Comparison of ENCODE assay signal across 8 cellular contexts in genomic region chrX:106999002-106999975, GRCh38. TPM values are rescaled to one million over a fixed set of nuclear protein-coding genes. Genes with fewer than 3 reads are reported as not detected.
DNase-seq lines count a peak whose midpoint lies in the region; ATAC-seq and TF ChIP-seq lines count a peak whose summit lies in the region.

No MANE protein-coding gene starts in this region.

- H3K27me3 ChIP-seq in colonic mucosa = no peaks in the 10 kb centered on the region

- H3K4me1 ChIP-seq in colonic mucosa = no peaks in the 10 kb centered on the region

- H3K4me3 ChIP-seq in colonic mucosa = peak overlapping the region; percentile 42

- ATAC-seq in HG02623 (IDR thresholded peaks at IDR 0.05; ENCODE audit: unreplicated experiment) (peak; percentile 32), left lobe of liver (peak; percentile 75), HG02840 (IDR thresholded peaks at IDR 0.05; ENCODE audit: low FRiP score, unreplicated experiment) (no peak)

- no peaks in the 10 kb centered on the region for H3K36me3 ChIP-seq in colonic mucosa

- peak; percentile 58 for TF ChIP-seq CTCF in GM12872 (IDR thresholded peaks at IDR 0.05; ENCODE audit: insufficient read depth, low read depth, low read length)
- peak; percentile 24 for TF ChIP-seq CTCF in colonic mucosa (IDR thresholded peaks at IDR 0.05)

- intact Hi-C loops in colonic mucosa (cut with DNase I) = no loop called here

- H3K9ac ChIP-seq in colonic mucosa (ENCODE audit: low read depth in 2 of 2, low read length in 2 of 2) = peak overlapping the region; percentile 49 to 54

- H3K27ac ChIP-seq in colonic mucosa = no peak overlapping the region

- DNase-seq in NCI-H2081 (lab: John Stamatoyannopoulos, UW) = peak; percentile 51 to 71
- DNase-seq in activated CD4-positive, alpha-beta T cell treated with anti-CD3 and anti-CD28 coated beads for 1 hour = peak; percentile 12
- DNase-seq in colonic mucosa = peak; percentile 65
- peak; percentile 56 for DNase-seq in left lobe of liver (ENCODE audit: low spot score)
- DNase-seq in stimulated activated CD4-positive, alpha-beta T cell treated with anti-CD3 and anti-CD28 coated beads, Interleukin-2, amount 100 ng/mL, for 24 hours = peak; percentile 48 to 53

- H3K9me3 ChIP-seq in colonic mucosa = no peaks in the 10 kb centered on the region

RNA-seq across cellular contexts. Expression of gene MORC4, which starts 0.7 kb away (rescaled TPM):
- 10 to 100 TPM; 11.2 to 11.3 TPM for total RNA-seq in colonic mucosa
- 8.5 TPM for total RNA-seq in left lobe of liver

Comparison
In these comparisons a context has a peak if more than half of its experiments do, and no peak if none do; other contexts are left out.
1. DNase-seq: peak in every context shown above with its lines; median percentile 65 in colonic mucosa; 61 in NCI-H2081; 56 in left lobe of liver; 50 in stimulated activated CD4-positive, alpha-beta T cell treated with anti-CD3 and anti-CD28 coated beads, Interleukin-2, amount 100 ng/mL, for 24 hours; 12 in activated CD4-positive, alpha-beta T cell treated with anti-CD3 and anti-CD28 coated beads for 1 hour.